Comparison of ENCODE assay signal across 13 cellular contexts in the genomic region with DNA sequence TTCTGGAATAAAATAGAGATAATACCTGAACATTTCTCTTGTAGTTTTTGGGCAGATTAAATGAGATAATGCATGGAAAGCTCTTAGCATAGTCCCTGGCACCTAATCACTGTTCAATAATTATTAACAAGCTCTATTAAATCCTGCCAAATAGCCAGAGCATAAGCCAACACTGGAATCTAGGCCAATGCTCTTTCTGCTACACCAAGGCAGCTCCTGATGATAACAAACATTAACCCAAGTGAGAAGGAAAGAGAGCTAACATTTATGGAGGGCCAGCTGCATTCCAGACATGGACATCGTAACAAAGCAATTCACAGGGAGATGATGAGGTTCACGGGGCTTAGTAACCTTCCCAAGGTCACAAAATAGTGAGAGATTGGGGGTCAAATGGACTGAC. TPM values are rescaled to one million over a fixed set of nuclear protein-coding genes. Genes with fewer than 3 reads are reported as not detected.
"Had no signal": no experiment of that assay in that cellular context is flagged by ENCODE, and none has a peak within 500 bp of the region (broad histone marks: within the 10 kb centered on the region; RNA-seq: fewer than 3 reads in every experiment).

No MANE protein-coding gene starts in this region.

- H3K36me3 Mint-ChIP-seq: activated naive CD8-positive, alpha-beta T cell treated with anti-CD3 and anti-CD28 coated beads for 36 hours; natural killer cell had no signal

- H3K4me3 ChIP-seq: colonic mucosa, thoracic aorta, upper lobe of left lung had no signal

- H3K4me1 ChIP-seq: colonic mucosa had no signal

- H3K27me3 ChIP-seq: colonic mucosa, upper lobe of left lung had no signal

- H3K9me3 ChIP-seq: colonic mucosa, thoracic aorta, upper lobe of left lung had no signal

- H3K27ac Mint-ChIP-seq: activated naive CD8-positive, alpha-beta T cell treated with anti-CD3 and anti-CD28 coated beads for 36 hours; natural killer cell had no signal

- H3K27ac ChIP-seq: colonic mucosa, thoracic aorta, upper lobe of left lung had no signal

- H3K36me3 ChIP-seq: colonic mucosa had no signal

- H3K9me3 Mint-ChIP-seq: activated naive CD8-positive, alpha-beta T cell treated with anti-CD3 and anti-CD28 coated beads for 36 hours; natural killer cell had no signal

- H3K4me1 Mint-ChIP-seq: activated naive CD8-positive, alpha-beta T cell treated with anti-CD3 and anti-CD28 coated beads for 36 hours; natural killer cell had no signal

- H3K4me3 Mint-ChIP-seq: activated naive CD8-positive, alpha-beta T cell treated with anti-CD3 and anti-CD28 coated beads for 36 hours; natural killer cell had no signal

- DNase-seq: activated naive CD8-positive, alpha-beta T cell treated with anti-CD3 and anti-CD28 coated beads for 36 hours; amniotic stem cell; colonic mucosa; erythroblast; foreskin melanocyte; mesendoderm; natural killer cell; stimulated activated CD4-positive, alpha-beta T cell treated with anti-CD3 and anti-CD28 coated beads, Interleukin-2, amount 100 ng/mL, for 24 hours; stimulated activated naive CD8-positive, alpha-beta T cell treated with anti-CD3 and anti-CD28 coated beads, Interleukin-15, Interleukin-2, amounts not matched to agents 100 U/mL and 50 U/mL, for 24 hours; T-helper 1 cell; T-helper 9 cell; upper lobe of left lung had no signal

RNA-seq across cellular contexts. Expression of a gene that starts 23.3 kb away (rescaled TPM):
- total RNA-seq: natural killer cell had no signal
